In the genomic region with DNA sequence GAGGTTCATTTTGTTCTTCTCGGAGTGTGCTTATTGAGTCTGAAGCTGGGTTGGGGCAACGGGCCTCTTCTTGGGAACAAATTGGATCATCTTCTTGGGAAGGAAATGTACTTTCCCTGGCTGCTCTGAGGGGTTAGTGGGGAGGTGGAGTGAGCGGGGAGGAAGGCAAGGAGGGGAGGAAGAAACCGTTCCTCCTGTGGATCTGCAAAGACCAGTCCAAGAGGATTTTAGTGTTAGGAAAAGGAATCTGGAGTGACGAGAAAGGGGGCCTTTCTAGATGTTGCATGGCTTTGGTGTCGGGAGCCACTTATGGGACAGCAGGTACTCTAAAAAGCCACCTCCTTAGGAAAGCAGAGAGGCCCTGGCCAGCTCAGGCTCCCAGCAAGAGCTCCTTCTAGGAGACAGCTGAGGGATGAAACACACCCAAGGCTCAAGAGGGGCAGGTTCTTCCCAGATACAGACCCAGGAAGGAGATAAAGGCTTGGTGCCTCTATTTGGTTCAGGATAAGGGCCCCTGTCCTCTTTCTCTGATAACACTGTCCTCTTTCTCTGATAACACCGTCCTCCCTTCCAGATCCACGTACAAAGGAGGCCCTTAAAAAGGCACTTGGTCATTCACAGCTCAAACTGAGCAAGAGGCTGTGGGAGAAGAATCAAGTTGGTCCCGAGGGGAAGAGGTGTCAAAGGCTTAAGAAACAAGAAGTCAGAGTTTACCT, we compare ENCODE assay signal across 11 cellular contexts. TPM values are rescaled to one million over a fixed set of nuclear protein-coding genes. Genes with fewer than 3 reads are reported as not detected.
DNase-seq lines count a peak whose midpoint lies in the region; ATAC-seq and TF ChIP-seq lines count a peak whose summit lies in the region.
"Had no signal": no experiment of that assay in that cellular context is flagged by ENCODE, and none has a peak within 500 bp of the region (broad histone marks: within the 10 kb centered on the region; RNA-seq: fewer than 3 reads in every experiment).

No MANE protein-coding gene starts in this region.

- POLR2A ChIA-PET in CD8-positive, alpha-beta T cell (lab: Charles Lee), result no interaction called here

- H3K36me3 ChIP-seq in brain microvascular endothelial cell (replicated peaks) (no peaks in the 10 kb centered on the region), rectal smooth muscle tissue (ENCODE audit: control insufficient read depth, insufficient read depth, low read length) (no peaks in the 10 kb centered on the region)
- H3K36me3 ChIP-seq in CD8-positive, alpha-beta T cell (ENCODE audit: insufficient read depth, low read length), result no peaks in the 10 kb centered on the region

- H3K4me1 ChIP-seq in rectal smooth muscle tissue (ENCODE audit: control insufficient read depth, insufficient read depth, low read length), result peaks cover 18% of the 10 kb centered on the region
- no peaks in the 10 kb centered on the region for H3K4me1 ChIP-seq in CD8-positive, alpha-beta T cell (ENCODE audit: insufficient read depth, low read length)

- no peaks in the 10 kb centered on the region for H3K9me3 Mint-ChIP-seq in CD8-positive, alpha-beta T cell
- H3K9me3 Mint-ChIP-seq: activated T-cell treated with anti-CD3 and anti-CD28 coated beads, Interleukin-2, amount 50 U/mL, for 24 hours had no signal

- no peaks in the 10 kb centered on the region for H3K4me1 Mint-ChIP-seq in CD8-positive, alpha-beta T cell (ENCODE audit: low read depth)

- H3K9me3 ChIP-seq in CD8-positive, alpha-beta T cell (ENCODE audit: low read length), result no peaks in the 10 kb centered on the region

- DNase-seq in brain microvascular endothelial cell (no peak), substantia nigra (lab: John Stamatoyannopoulos, UW) (no peak), SW 1271 (lab: John Stamatoyannopoulos, UW) (no peak), DMS53 (lab: John Stamatoyannopoulos, UW) (no peak)
- DNase-seq in CD8-positive, alpha-beta T cell, result no peak
- DNase-seq: activated T-cell treated with anti-CD3 and anti-CD28 coated beads, Interleukin-2, amount 50 U/mL, for 24 hours; naive thymus-derived CD4-positive, alpha-beta T cell had no signal

- peaks cover 23% of the 10 kb centered on the region for H3K27me3 Mint-ChIP-seq in CD8-positive, alpha-beta T cell (ENCODE audit: low read depth)

- H3K27ac ChIP-seq in C4-2B (peak overlapping the region; percentile 53), brain microvascular endothelial cell (no peak overlapping the region), rectal smooth muscle tissue (ENCODE audit: low read depth, low read length) (peak overlapping the region; percentile 93), substantia nigra (ENCODE audit: low read depth, low read length, poor library complexity, severe bottlenecking) (no peak overlapping the region)
- H3K27ac ChIP-seq in CD8-positive, alpha-beta T cell (ENCODE audit: low read depth, low read length), result no peak overlapping the region
- H3K27ac ChIP-seq: SK-N-MC had no signal

- H3K27me3 ChIP-seq in brain microvascular endothelial cell (replicated peaks) (no peaks in the 10 kb centered on the region), rectal smooth muscle tissue (ENCODE audit: control insufficient read depth, insufficient read depth, low read length) (no peaks in the 10 kb centered on the region)
- no peaks in the 10 kb centered on the region for H3K27me3 ChIP-seq in CD8-positive, alpha-beta T cell (ENCODE audit: insufficient read depth, low read length)

- intact Hi-C loops in CD8-positive, alpha-beta T cell (cut with DNase I, micrococcal nuclease), result no loop called here

- H3K4me3 ChIP-seq in brain microvascular endothelial cell (ENCODE audit: low read depth, low read length) (peak overlapping the region; percentile 22), iPS-11a (ENCODE audit: low read depth, low read length) (peak overlapping the region; percentile 24), rectal smooth muscle tissue (ENCODE audit: low read length) (peak overlapping the region; percentile 44)
- no peak overlapping the region for H3K4me3 ChIP-seq in CD8-positive, alpha-beta T cell (ENCODE audit: low read depth, low read length)
- H3K4me3 ChIP-seq: SK-N-MC had no signal

- in situ Hi-C loops in brain microvascular endothelial cell (cut with HindIII; ENCODE audit: low pct_ligation_motif_present, low sequenced_read_pairs), result no loop called here

- ATAC-seq in CD8-positive, alpha-beta T cell, result no peak
- ATAC-seq: naive thymus-derived CD4-positive, alpha-beta T cell had no signal

- TF ChIP-seq CTCF in C4-2B (conservative IDR thresholded peaks at IDR 0.05) (no peak), brain microvascular endothelial cell (IDR thresholded peaks at IDR 0.05; ENCODE audit: low read depth, low read length, missing control alignments) (no peak)
- no peak for TF ChIP-seq CTCF in CD8-positive, alpha-beta T cell (IDR thresholded peaks at IDR 0.05)

- CTCF ChIA-PET in CD8-positive, alpha-beta T cell (lab: Charles Lee), result no interaction called here

- H3K9ac ChIP-seq in rectal smooth muscle tissue (ENCODE audit: low read length), result peak overlapping the region; percentile 32

- H3K27ac Mint-ChIP-seq in CD8-positive, alpha-beta T cell, result no peak overlapping the region
- H3K27ac Mint-ChIP-seq: activated T-cell treated with anti-CD3 and anti-CD28 coated beads, Interleukin-2, amount 50 U/mL, for 24 hours; naive thymus-derived CD4-positive, alpha-beta T cell had no signal

- no peaks in the 10 kb centered on the region for H3K36me3 Mint-ChIP-seq in CD8-positive, alpha-beta T cell

- no peak overlapping the region for H3K4me3 Mint-ChIP-seq in CD8-positive, alpha-beta T cell
- H3K4me3 Mint-ChIP-seq: activated T-cell treated with anti-CD3 and anti-CD28 coated beads, Interleukin-2, amount 50 U/mL, for 24 hours; naive thymus-derived CD4-positive, alpha-beta T cell had no signal

RNA-seq across cellular contexts. Expression of gene SOD3, which starts 0.5 kb away (rescaled TPM):
- not detected for total RNA-seq in CD8-positive, alpha-beta T cell
- total RNA-seq: naive thymus-derived CD4-positive, alpha-beta T cell had no signal

Comparison
In these comparisons a context has a peak if more than half of its experiments do, and no peak if none do; other contexts are left out.
1. H3K27ac ChIP-seq: peak in C4-2B (single experiment) and rectal smooth muscle tissue (single experiment); none in brain microvascular endothelial cell (single experiment), substantia nigra (single experiment) and CD8-positive, alpha-beta T cell (single experiment).